ENCODE assay signal across 8 cellular contexts in the genomic region with DNA sequence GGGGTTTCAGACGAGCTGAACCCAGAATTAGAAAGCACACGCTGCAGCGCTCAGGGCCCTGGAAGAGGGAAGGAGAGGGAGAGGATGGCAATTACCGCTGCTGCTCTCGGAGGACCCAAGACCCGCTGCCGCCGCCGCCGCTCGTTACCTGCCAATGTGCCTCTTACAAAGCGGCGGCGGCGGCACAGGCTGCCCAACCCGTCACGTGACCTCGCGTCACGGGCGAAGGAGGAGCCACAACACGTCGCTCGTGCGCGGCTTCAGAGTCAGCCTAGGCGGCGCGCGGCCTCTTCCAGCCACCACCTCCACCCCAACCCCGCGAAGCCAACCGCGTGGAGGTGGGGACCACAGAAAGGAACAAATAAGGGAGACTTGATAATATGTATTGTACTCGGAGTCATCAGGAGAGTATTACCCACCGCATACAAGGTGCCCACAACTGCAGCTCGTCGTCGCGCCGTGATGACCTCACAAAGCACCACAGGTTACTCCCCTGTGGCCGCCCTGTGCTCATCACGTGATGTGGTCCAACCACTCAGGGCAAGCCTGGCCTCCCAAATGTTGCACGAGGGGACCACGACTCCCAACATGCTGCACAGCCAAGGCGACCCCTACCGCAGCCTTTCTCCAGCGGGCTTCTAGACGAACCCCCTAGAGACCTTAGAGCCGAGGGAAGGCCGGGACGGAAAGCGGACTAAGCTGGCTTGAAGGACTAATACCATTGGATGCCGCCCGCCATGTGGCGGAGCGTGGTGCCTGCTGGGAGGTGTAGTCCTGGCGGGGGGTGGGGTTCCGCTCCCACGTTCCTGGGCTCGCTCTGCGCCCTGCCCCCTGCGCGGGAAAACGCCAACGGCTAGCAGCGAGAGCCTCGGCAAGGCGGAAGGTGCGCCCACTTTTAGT.
DNase-seq lines count a peak whose midpoint lies in the region; ATAC-seq and TF ChIP-seq lines count a peak whose summit lies in the region.

A gene with protein sequence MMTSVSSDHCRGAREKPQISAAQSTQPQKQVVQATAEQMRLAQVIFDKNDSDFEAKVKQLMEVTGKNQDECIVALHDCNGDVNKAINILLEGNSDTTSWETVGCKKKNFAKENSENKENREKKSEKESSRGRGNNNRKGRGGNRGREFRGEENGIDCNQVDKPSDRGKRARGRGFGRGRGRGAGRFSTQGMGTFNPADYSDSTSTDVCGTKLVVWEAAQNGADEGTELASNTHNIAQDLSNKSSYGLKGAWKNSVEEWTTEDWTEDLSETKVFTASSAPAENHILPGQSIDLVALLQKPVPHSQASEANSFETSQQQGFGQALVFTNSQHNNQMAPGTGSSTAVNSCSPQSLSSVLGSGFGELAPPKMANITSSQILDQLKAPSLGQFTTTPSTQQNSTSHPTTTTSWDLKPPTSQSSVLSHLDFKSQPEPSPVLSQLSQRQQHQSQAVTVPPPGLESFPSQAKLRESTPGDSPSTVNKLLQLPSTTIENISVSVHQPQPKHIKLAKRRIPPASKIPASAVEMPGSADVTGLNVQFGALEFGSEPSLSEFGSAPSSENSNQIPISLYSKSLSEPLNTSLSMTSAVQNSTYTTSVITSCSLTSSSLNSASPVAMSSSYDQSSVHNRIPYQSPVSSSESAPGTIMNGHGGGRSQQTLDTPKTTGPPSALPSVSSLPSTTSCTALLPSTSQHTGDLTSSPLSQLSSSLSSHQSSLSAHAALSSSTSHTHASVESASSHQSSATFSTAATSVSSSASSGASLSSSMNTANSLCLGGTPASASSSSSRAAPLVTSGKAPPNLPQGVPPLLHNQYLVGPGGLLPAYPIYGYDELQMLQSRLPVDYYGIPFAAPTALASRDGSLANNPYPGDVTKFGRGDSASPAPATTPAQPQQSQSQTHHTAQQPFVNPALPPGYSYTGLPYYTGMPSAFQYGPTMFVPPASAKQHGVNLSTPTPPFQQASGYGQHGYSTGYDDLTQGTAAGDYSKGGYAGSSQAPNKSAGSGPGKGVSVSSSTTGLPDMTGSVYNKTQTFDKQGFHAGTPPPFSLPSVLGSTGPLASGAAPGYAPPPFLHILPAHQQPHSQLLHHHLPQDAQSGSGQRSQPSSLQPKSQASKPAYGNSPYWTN (minus strand): TSS at position 158 of the 900 bp plus-strand sequence. CDS start 31,739 bp downstream, outside the sequence.

- in situ Hi-C loops in GM18951 (cut with MboI; ENCODE audit: low sequenced_read_pairs, unreplicated experiment): no loop called here

- ATAC-seq in HG03196 (IDR thresholded peaks at IDR 0.05; ENCODE audit: unreplicated experiment): peak; percentile 81

- TF ChIP-seq POLR2A in GM18951 (IDR thresholded peaks at IDR 0.05; ENCODE audit: extremely low read depth, insufficient read depth, insufficient read length): peak; percentile 96

- DNase-seq in AG08396 (ENCODE audit: low spot score) (peak; percentile 96), NCI-H345 (lab: John Stamatoyannopoulos, UW) (peak; percentile 97), iris pigment epithelial cell (ENCODE audit: low read depth) (peak; percentile 98)
- DNase-seq in activated CD4-positive, CD25-positive, alpha-beta regulatory T cell (lab: John Stamatoyannopoulos, UW): peak; percentile 92 to 98 (median 95)
- DNase-seq in central memory CD4-positive, alpha-beta T cell: peak; percentile 96
- peak; percentile 95 for DNase-seq in stimulated activated CD4-positive, alpha-beta T cell treated with anti-CD3 and anti-CD28 coated beads, Interleukin-12 subunit alpha, Interleukin-12 subunit beta, amount 100 ng/mL, for 4 hours

Comparison
In these comparisons a context has a peak if more than half of its experiments do, and no peak if none do; other contexts are left out.
1. Peak in every context shown above with its lines: DNase-seq and ATAC-seq.